In the genomic region with DNA sequence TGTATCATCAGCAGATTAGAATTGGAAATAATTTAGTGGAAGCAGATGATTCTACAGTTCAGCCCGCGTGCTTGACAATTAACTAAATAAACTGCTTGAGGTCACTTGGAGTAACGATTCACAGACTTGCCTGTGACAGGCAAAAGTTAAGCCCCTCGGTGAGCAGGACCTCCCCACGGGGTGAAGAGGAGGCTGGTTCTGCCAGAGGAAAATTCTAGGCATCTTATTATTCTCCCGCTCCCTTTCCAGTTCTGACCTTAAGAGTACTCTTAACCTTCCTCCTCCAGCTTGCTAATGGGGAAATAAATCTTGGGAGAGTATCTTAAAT, we compare ENCODE assay signal across 17 cellular contexts.
"Had no signal": no experiment of that assay in that cellular context is flagged by ENCODE, and none has a peak within 500 bp of the region (broad histone marks: within the 10 kb centered on the region; RNA-seq: fewer than 3 reads in every experiment).

No MANE protein-coding gene starts in this region.

- H3K4me1 ChIP-seq: breast epithelium had no signal

- DNase-seq: activated CD4-positive, alpha-beta T cell treated with anti-CD3 and anti-CD28 coated beads, Interleukin-2, amount 10 ng/mL, durations not matched to agents 7 days and 5 days; activated CD8-positive, alpha-beta memory T cell treated with anti-CD3 and anti-CD28 coated beads, Interleukin-2, amount 50 U/mL, for 48 hours; activated effector memory CD4-positive, alpha-beta T cell treated with Interleukin-2 at 50 U/mL for 16 hours; activated naive CD4-positive, alpha-beta T cell treated with anti-CD3 and anti-CD28 coated beads, Interleukin-2, amount 10 ng/mL, durations not matched to agents 7 days and 5 days; activated naive CD8-positive, alpha-beta T cell treated with anti-CD3 and anti-CD28 coated beads, Interleukin-2, amount 50 U/mL, for 24 hours; activated T-cell treated with anti-CD3 and anti-CD28 coated beads, Interleukin-2, amount 50 U/mL, for 48 hours; aorta; head of caudate nucleus; mesenchymal stem cell; naive thymus-derived CD8-positive, alpha-beta T cell; stimulated activated naive CD4-positive, alpha-beta T cell; T-helper 1 cell; T-helper 9 cell had no signal

- ATAC-seq: activated CD4-positive, CD25-positive, alpha-beta regulatory T cell treated with anti-CD3 and anti-CD28 coated beads, Interleukin-2, amount 50 U/mL, for 24 hours; activated naive CD8-positive, alpha-beta T cell treated with anti-CD3 and anti-CD28 coated beads, Interleukin-2, amount 50 U/mL, for 24 hours; naive thymus-derived CD8-positive, alpha-beta T cell had no signal

- H3K27ac ChIP-seq: breast epithelium, coronary artery, spleen had no signal

- H3K9me3 ChIP-seq: breast epithelium, spleen had no signal

- H3K27me3 ChIP-seq: breast epithelium had no signal

- H3K36me3 ChIP-seq: breast epithelium, spleen had no signal

- H3K4me3 ChIP-seq: breast epithelium, coronary artery, spleen had no signal
